Comparison of ENCODE assay signal across 8 cellular contexts in the genomic region with DNA sequence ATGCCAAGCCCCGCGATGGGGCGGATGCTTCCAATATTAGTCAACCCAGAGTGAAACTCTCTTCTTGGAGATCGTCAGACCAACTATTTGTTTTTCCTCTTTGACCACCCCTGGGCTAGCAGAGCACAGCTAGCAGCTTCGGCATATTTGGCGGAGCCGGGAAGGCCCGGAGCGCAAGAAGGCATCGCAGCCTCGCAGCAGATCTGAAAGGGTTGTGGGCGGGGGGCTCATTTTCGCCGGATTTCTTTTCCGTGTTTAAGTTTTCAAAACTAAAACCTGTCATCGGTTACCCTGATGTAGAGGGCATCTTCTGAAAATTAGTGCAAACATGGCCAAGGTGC. TPM values are rescaled to one million over a fixed set of nuclear protein-coding genes. Genes with fewer than 3 reads are reported as not detected.
DNase-seq lines count a peak whose midpoint lies in the region; ATAC-seq and TF ChIP-seq lines count a peak whose summit lies in the region.

No MANE protein-coding gene starts in this region.

- TF ChIP-seq CTCF in AG04450 (IDR thresholded peaks at IDR 0.05; ENCODE audit: low read depth, low read length) (no peak), foreskin keratinocyte (conservative IDR thresholded peaks at IDR 0.05) (no peak)

- H3K4me1 ChIP-seq in SJCRH30 = peaks cover 11% of the 10 kb centered on the region; the same call in 1 of the 2 replicates
- no peaks in the 10 kb centered on the region for H3K4me1 ChIP-seq in foreskin keratinocyte
- peaks cover 10 to 16% (median 12%) of the 10 kb centered on the region in 3 donors for H3K4me1 ChIP-seq in skeletal muscle tissue (ENCODE audit: control insufficient read depth in 3 of 3, insufficient read depth in 3 of 3, low read length in 3 of 3)

- DNase-seq in AG04450 (ENCODE audit: low read depth, low spot score) = no peak
- peak; percentile 44 to 56 for DNase-seq in SJCRH30
- peak in 1 of 2 donors; percentile 18 for DNase-seq in foreskin keratinocyte
- DNase-seq in amniotic stem cell (lab: John Stamatoyannopoulos, UW) = no peak
- DNase-seq in SK-N-DZ (ENCODE audit: low spot score) = no peak
- DNase-seq in SIG-M5 (lab: John Stamatoyannopoulos, UW) = no peak

- H3K9ac ChIP-seq in skeletal muscle tissue (ENCODE audit: low read depth in 1 of 3, low read length in 3 of 3) = peak overlapping the region; percentile 46 to 88 (median 83)

- H3K27ac ChIP-seq in AG04450 (ENCODE audit: low read depth, low read length) (no peak overlapping the region), SJCRH30 (peak overlapping the region; percentile 34; the same call in 1 of the 2 replicates), foreskin keratinocyte (no peak overlapping the region), skeletal muscle tissue (ENCODE audit: low read depth, low read length) (peak overlapping the region; percentile 48)

- no peaks in the 10 kb centered on the region for H3K36me3 ChIP-seq in SJCRH30
- no peaks in the 10 kb centered on the region for H3K36me3 ChIP-seq in skeletal muscle tissue (ENCODE audit: control insufficient read depth in 3 of 3, insufficient read depth in 3 of 3, low read length in 3 of 3)

- H3K27me3 ChIP-seq in AG04450 (ENCODE audit: control insufficient read depth, insufficient read depth, low read length) (peaks cover 30% of the 10 kb centered on the region), SJCRH30 (no peaks in the 10 kb centered on the region), foreskin keratinocyte (peaks cover 59% of the 10 kb centered on the region), skeletal muscle tissue (ENCODE audit: control insufficient read depth in 3 of 3, insufficient read depth in 3 of 3, low read length in 3 of 3) (peaks cover 0 to 4% (median 3%) of the 10 kb centered on the region in 3 donors)

- H3K4me3 ChIP-seq in AG04450 (ENCODE audit: low read depth, low read length) (peak overlapping the region; percentile 59), SJCRH30 (peak overlapping the region; percentile 91), skeletal muscle tissue (ENCODE audit: low read length in 3 of 3) (peak overlapping the region; percentile 71 to 81 (median 79))

- CTCF ChIA-PET in AG04450 (lab: Charles Lee) = no interaction called here

- ATAC-seq in GM21528 (IDR thresholded peaks at IDR 0.05; ENCODE audit: low FRiP score, unreplicated experiment) (peak; percentile 29), foreskin keratinocyte (peak; percentile 27)

- H3K9me3 ChIP-seq in AG04450 (ENCODE audit: control insufficient read depth, insufficient read depth, low read length) (no peaks in the 10 kb centered on the region), SJCRH30 (replicated peaks) (no peaks in the 10 kb centered on the region), skeletal muscle tissue (ENCODE audit: control insufficient read depth in 3 of 3, low read length in 3 of 3) (no peaks in the 10 kb centered on the region)

- POLR2A ChIA-PET in AG04450 (lab: Yijun Ruan, JAX) = no interaction called here

RNA-seq across cellular contexts. Expression of a gene that starts 0.3 kb away (rescaled TPM):
- not detected in 2 replicates for polyA plus RNA-seq in AG04450 (2011; rRNA removed)
- polyA minus RNA-seq in AG04450 (2011; rRNA and poly(A)+ RNA removed) = not detected in 2 replicates
- 0.84 and 2.1 TPM in 2 replicates for total RNA-seq in SJCRH30 (2014; rRNA removed; shearing (Covaris generic))
- total RNA-seq in foreskin keratinocyte = 0.42 and 0.44 TPM in 2 replicates
- polyA plus RNA-seq in foreskin keratinocyte = 0.52 and 0.57 TPM in 2 replicates
- total RNA-seq in skeletal muscle tissue = 1.0 TPM
- 0.15 and 0.33 TPM in 2 replicates for polyA plus RNA-seq in SK-N-DZ (2014; cell fraction: cytosol; rRNA removed)
- polyA plus RNA-seq in SK-N-DZ (2014; cell fraction: nucleus; rRNA removed) = 0.46 and 2.2 TPM in 2 replicates

Comparison
In these comparisons a context has a peak if more than half of its experiments do, and no peak if none do; other contexts are left out.
1. DNase-seq: peak in SJCRH30 (2 of 2); none in AG04450 (single experiment), amniotic stem cell (single experiment), SK-N-DZ (single experiment) and SIG-M5 (single experiment).
2. H3K27ac ChIP-seq: peak in SJCRH30 (single experiment) and skeletal muscle tissue (single experiment); none in AG04450 (single experiment) and foreskin keratinocyte (single experiment).
3. Peak in every context shown above with its lines, with median percentiles within 50 percentile points of each other: H3K4me3 ChIP-seq.